Comparison of ENCODE assay signal across 25 cellular contexts in the genomic region with DNA sequence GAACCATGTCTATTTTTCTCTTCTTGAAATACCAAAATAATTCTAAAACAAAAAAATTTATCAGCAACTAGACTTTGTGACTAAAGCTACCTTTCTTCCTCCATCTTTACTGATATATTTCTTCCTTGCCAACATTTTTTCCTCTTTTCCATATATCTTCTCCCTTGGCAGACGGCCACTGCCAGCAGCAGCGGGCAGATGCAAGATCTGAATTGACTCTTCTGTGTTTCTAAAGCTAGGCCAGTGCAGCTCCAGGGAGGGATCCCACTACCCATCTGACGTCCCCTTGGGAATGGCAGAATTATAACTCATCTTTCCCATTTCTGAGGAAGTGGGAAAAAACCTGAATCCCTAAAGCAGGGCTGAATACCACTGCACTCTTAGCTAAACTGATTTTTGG.
"Had no signal": no experiment of that assay in that cellular context is flagged by ENCODE, and none has a peak within 500 bp of the region (broad histone marks: within the 10 kb centered on the region; RNA-seq: fewer than 3 reads in every experiment).

No MANE protein-coding gene starts in this region.

- DNase-seq: naive thymus-derived CD4-positive, alpha-beta T cell; natural killer cell; pancreas; psoas muscle; right cardiac atrium; right lobe of liver; sigmoid colon; small intestine; stimulated activated CD4-positive, alpha-beta T cell treated with anti-CD3 and anti-CD28 coated beads, Interleukin-15, amount 100 ng/mL, for 24 hours; stimulated activated CD4-positive, alpha-beta T cell treated with anti-CD3 and anti-CD28 coated beads, Interleukin-2, amount 100 ng/mL, for 24 hours; stimulated activated CD4-positive, alpha-beta T cell treated with anti-CD3 and anti-CD28 coated beads, Interleukin-2, amount 100 ng/mL, for 48 hours; stimulated activated CD4-positive, alpha-beta T cell treated with anti-CD3 and anti-CD28 coated beads, Interleukin-4, amount 100 ng/mL, for 24 hours; stimulated activated naive CD4-positive, alpha-beta T cell; stimulated activated naive CD8-positive, alpha-beta T cell treated with anti-CD3 and anti-CD28 coated beads, Interleukin-15, amount 100 ng/mL, for 72 hours; stimulated activated naive CD8-positive, alpha-beta T cell treated with anti-CD3 and anti-CD28 coated beads, Interleukin-15, Interleukin-2, amounts not matched to agents 100 U/mL and 50 U/mL, for 24 hours; tibial artery; transverse colon; upper lobe of right lung; uterus had no signal

- H3K4me3 Mint-ChIP-seq: naive thymus-derived CD4-positive, alpha-beta T cell; natural killer cell; nephron; stimulated activated effector memory CD8-positive, alpha-beta T cell treated with anti-CD3 and anti-CD28 coated beads, Interleukin-12 subunit alpha, Interleukin-12 subunit beta, amount 100 ng/mL, for 72 hours; stimulated activated naive CD8-positive, alpha-beta T cell treated with anti-CD3 and anti-CD28 coated beads, Interleukin-15, amount 100 ng/mL, for 72 hours; type B pancreatic cell had no signal

- H3K4me3 ChIP-seq: pancreas, psoas muscle, right lobe of liver, sigmoid colon, thoracic aorta, tibial artery, transverse colon, upper lobe of right lung, uterus had no signal

- H3K9me3 ChIP-seq: neutrophil, pancreas, psoas muscle, right lobe of liver, sigmoid colon, thoracic aorta, upper lobe of right lung, uterus had no signal

- ATAC-seq: naive thymus-derived CD4-positive, alpha-beta T cell; natural killer cell; pancreas; psoas muscle; right cardiac atrium; right lobe of liver; stimulated activated effector memory CD8-positive, alpha-beta T cell treated with anti-CD3 and anti-CD28 coated beads, Interleukin-12 subunit alpha, Interleukin-12 subunit beta, amount 100 ng/mL, for 72 hours; stimulated activated naive CD8-positive, alpha-beta T cell treated with anti-CD3 and anti-CD28 coated beads, Interleukin-15, amount 100 ng/mL, for 72 hours; stimulated activated naive CD8-positive, alpha-beta T cell treated with anti-CD3 and anti-CD28 coated beads, Interleukin-15, Interleukin-2, amounts not matched to agents 100 U/mL and 50 U/mL, for 24 hours; upper lobe of right lung had no signal

- H3K27ac Mint-ChIP-seq: naive thymus-derived CD4-positive, alpha-beta T cell; natural killer cell; nephron; progenitor cell of endocrine pancreas; stimulated activated effector memory CD8-positive, alpha-beta T cell treated with anti-CD3 and anti-CD28 coated beads, Interleukin-12 subunit alpha, Interleukin-12 subunit beta, amount 100 ng/mL, for 72 hours; stimulated activated naive CD8-positive, alpha-beta T cell treated with anti-CD3 and anti-CD28 coated beads, Interleukin-15, amount 100 ng/mL, for 72 hours; type B pancreatic cell had no signal

- H3K36me3 Mint-ChIP-seq: natural killer cell; stimulated activated effector memory CD8-positive, alpha-beta T cell treated with anti-CD3 and anti-CD28 coated beads, Interleukin-12 subunit alpha, Interleukin-12 subunit beta, amount 100 ng/mL, for 72 hours; type B pancreatic cell had no signal

- H3K4me1 Mint-ChIP-seq: natural killer cell, nephron had no signal

- H3K27ac ChIP-seq: neutrophil, pancreas, psoas muscle, right lobe of liver, sigmoid colon, thoracic aorta, tibial artery, transverse colon, upper lobe of right lung, uterus had no signal

- H3K27me3 Mint-ChIP-seq: naive thymus-derived CD4-positive, alpha-beta T cell; progenitor cell of endocrine pancreas; stimulated activated naive CD8-positive, alpha-beta T cell treated with anti-CD3 and anti-CD28 coated beads, Interleukin-15, amount 100 ng/mL, for 72 hours; type B pancreatic cell had no signal

- H3K27me3 ChIP-seq: neutrophil, pancreas, right lobe of liver, sigmoid colon, tibial artery, transverse colon, upper lobe of right lung, uterus had no signal

- H3K36me3 ChIP-seq: neutrophil, pancreas, right lobe of liver, sigmoid colon, thoracic aorta, tibial artery, upper lobe of right lung, uterus had no signal

- H3K4me1 ChIP-seq: sigmoid colon, upper lobe of right lung, uterus had no signal

- H3K9me3 Mint-ChIP-seq: natural killer cell; stimulated activated effector memory CD8-positive, alpha-beta T cell treated with anti-CD3 and anti-CD28 coated beads, Interleukin-12 subunit alpha, Interleukin-12 subunit beta, amount 100 ng/mL, for 72 hours; stimulated activated naive CD8-positive, alpha-beta T cell treated with anti-CD3 and anti-CD28 coated beads, Interleukin-15, amount 100 ng/mL, for 72 hours had no signal
